In the genomic region with DNA sequence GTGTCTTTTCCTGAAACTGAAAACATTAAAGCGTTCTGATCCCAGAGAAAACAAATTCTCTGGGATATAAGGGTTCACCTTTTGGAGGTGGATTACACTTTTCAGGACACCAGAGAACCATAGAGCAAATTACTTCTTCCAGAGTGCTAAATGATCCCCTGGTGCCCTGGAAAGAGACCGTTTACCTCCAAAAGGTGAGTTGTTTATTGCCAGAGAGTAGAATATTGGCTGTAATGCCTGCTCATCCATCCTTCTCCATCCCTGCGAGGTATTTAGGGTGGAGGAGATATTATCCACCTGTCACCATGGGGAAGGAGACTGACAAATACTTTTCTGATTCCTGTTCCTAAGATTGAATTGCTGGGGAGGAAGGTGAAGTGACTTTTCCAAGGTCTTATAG, we compare ENCODE assay signal across 11 cellular contexts. TPM values are rescaled to one million over a fixed set of nuclear protein-coding genes. Genes with fewer than 3 reads are reported as not detected.
DNase-seq lines count a peak whose midpoint lies in the region; ATAC-seq and TF ChIP-seq lines count a peak whose summit lies in the region.
"Had no signal": no experiment of that assay in that cellular context is flagged by ENCODE, and none has a peak within 500 bp of the region (broad histone marks: within the 10 kb centered on the region; RNA-seq: fewer than 3 reads in every experiment).

No MANE protein-coding gene starts in this region.

- intact Hi-C loops in stomach (cut with DNase I; ENCODE audit: low total_unique reads), result no loop called here

- H3K27me3 ChIP-seq in H9 (ENCODE audit: insufficient read depth, low read length) (no peaks in the 10 kb centered on the region), brain microvascular endothelial cell (replicated peaks) (no peaks in the 10 kb centered on the region), stomach (no peaks in the 10 kb centered on the region)

- H3K27ac Mint-ChIP-seq in H9, result peak overlapping the region in 2 of 3 experiments; percentile 97 to 99

- no peaks in the 10 kb centered on the region for H3K36me3 ChIP-seq in brain microvascular endothelial cell (replicated peaks)
- H3K36me3 ChIP-seq in mesodermal cell (ENCODE audit: control insufficient read depth, insufficient read depth, low read length), result peaks cover 20% of the 10 kb centered on the region
- peaks cover 0 to 8% (median 6%) of the 10 kb centered on the region in 4 donors for H3K36me3 ChIP-seq in stomach
- H3K36me3 ChIP-seq: WERI-Rb-1 had no signal

- H3K14ac ChIP-seq in H9 (ENCODE audit: insufficient read depth, low read length), result no peak overlapping the region

- H2BK5ac ChIP-seq in H9 (ENCODE audit: insufficient read length, low read length), result no peak overlapping the region

- H2AFZ ChIP-seq in H9 (ENCODE audit: low read length), result no peak overlapping the region

- H3K56ac ChIP-seq in H9 (ENCODE audit: insufficient read length, low read depth, low read length), result no peak overlapping the region

- no peak overlapping the region for H4K5ac ChIP-seq in H9 (ENCODE audit: insufficient read length, low read depth, low read length)

- H2AK5ac ChIP-seq in H9 (ENCODE audit: insufficient read length, low read length), result peak overlapping the region; percentile 66

- ATAC-seq in GM21515 (IDR thresholded peaks at IDR 0.05; ENCODE audit: unreplicated experiment), result no peak

- peaks cover 86 to 98% of the 10 kb centered on the region in 2 experiments for H3K4me1 Mint-ChIP-seq in H9

- TF ChIP-seq EP300 in stomach (IDR thresholded peaks at IDR 0.05), result no peak

- H3K18ac ChIP-seq in H9 (ENCODE audit: insufficient read length, low read depth, low read length), result peak overlapping the region; percentile 1

- H3K9me3 ChIP-seq in H9 (ENCODE audit: control insufficient read depth, low read depth, low read length) (no peaks in the 10 kb centered on the region), mesodermal cell (ENCODE audit: control insufficient read depth, low read length) (no peaks in the 10 kb centered on the region), stomach (no peaks in the 10 kb centered on the region)

- peaks cover 3% of the 10 kb centered on the region for H4K20me1 ChIP-seq in H9 (ENCODE audit: control insufficient read depth, insufficient read depth, insufficient read length)

- no peak overlapping the region for H2BK20ac ChIP-seq in H9 (ENCODE audit: low read depth, low read length, poor library complexity, severe bottlenecking)

- peaks cover 7 to 33% (median 29%) of the 10 kb centered on the region in 3 experiments for H3K36me3 Mint-ChIP-seq in H9 (ENCODE audit: insufficient read depth in 1 of 3, low read depth in 3 of 3)

- H4K91ac ChIP-seq in H9 (ENCODE audit: insufficient read length, low read depth, low read length), result no peak overlapping the region

- peak overlapping the region; percentile 42 to 70; a peak in 4 of 5 replicates for H3K4me3 Mint-ChIP-seq in H9

- no peak overlapping the region for H3K4ac ChIP-seq in H9 (ENCODE audit: low read depth, low read length)

- H4K8ac ChIP-seq in H9 (replicated peaks; ENCODE audit: insufficient read length, low read depth, low read length), result no peak overlapping the region

- no peak overlapping the region for H3T11ph ChIP-seq in H9 (ENCODE audit: low read length)

- H3K4me2 ChIP-seq in H9 (ENCODE audit: insufficient read depth, insufficient read length, low read length), result peak overlapping the region; percentile 29

- TF ChIP-seq CTCF in H9 (conservative IDR thresholded peaks at IDR 0.05) (no peak), brain microvascular endothelial cell (IDR thresholded peaks at IDR 0.05; ENCODE audit: low read depth, low read length, missing control alignments) (no peak), stomach (IDR thresholded peaks at IDR 0.05) (no peak)

- WGBS in H9 (ENCODE audit: extremely low coverage, insufficient read length, low lambda C conversion rate), result no CpG with 5 or more reads among the region's 3 CpGs
- WGBS in mesodermal cell (ENCODE audit: insufficient coverage in 2 of 2), 2 experiments, result 70% methylated on average over 2 of the region's 3 CpGs; no CpG with 5 or more reads in 1 of the 2 experiments
- WGBS in stomach, 5 donors, result 41 to 51% (median 47%) methylated on average over 3 of the region's 3 CpGs

- no peaks in the 10 kb centered on the region for H3K27me3 Mint-ChIP-seq in H9 (ENCODE audit: low read depth)

- peaks cover 38% of the 10 kb centered on the region for H3K4me1 ChIP-seq in H9 (ENCODE audit: insufficient read depth, low read length)
- H3K4me1 ChIP-seq in mesodermal cell (ENCODE audit: control insufficient read depth, insufficient read depth, low read length, poor library complexity, severe bottlenecking), result peaks cover 55% of the 10 kb centered on the region
- peaks cover 24 to 89% (median 53%) of the 10 kb centered on the region in 4 donors for H3K4me1 ChIP-seq in stomach

- H3K79me2 ChIP-seq in H9 (ENCODE audit: insufficient read depth, low read length), result peaks cover 35% of the 10 kb centered on the region; the same call in 1 of the 2 replicates

- TF ChIP-seq POLR2A in stomach (IDR thresholded peaks at IDR 0.05), result no peak

- no peak overlapping the region for H3K23ac ChIP-seq in H9 (ENCODE audit: insufficient read length, low read depth, low read length)

- no peaks in the 10 kb centered on the region for H3K23me2 ChIP-seq in H9 (ENCODE audit: insufficient read length, low read depth, low read length, poor library complexity, severe bottlenecking)

- no peaks in the 10 kb centered on the region for H3K9me3 Mint-ChIP-seq in H9

- no peak for DNase-seq in H9
- no peak for DNase-seq in brain microvascular endothelial cell
- no peak for DNase-seq in stomach
- no peak for DNase-seq in NOMO-1 (lab: John Stamatoyannopoulos, UW; ENCODE audit: unreplicated experiment in 2 of 2)
- DNase-seq in UCSD-AML1 (lab: John Stamatoyannopoulos, UW; ENCODE audit: unreplicated experiment), result no peak
- no peak for DNase-seq in DMS 273 treated with DMSO at 0.1 percent for 48 hours (lab: John Stamatoyannopoulos, UW)
- DNase-seq: NCI-H1694, SIG-M5, WERI-Rb-1 had no signal

- H2BK12ac ChIP-seq in H9 (ENCODE audit: insufficient read length, low read depth, low read length), result no peak overlapping the region

- no peak overlapping the region for H2BK120ac ChIP-seq in H9 (ENCODE audit: low read depth, low read length, poor library complexity, severe bottlenecking)

- in situ Hi-C loops in brain microvascular endothelial cell (cut with HindIII; ENCODE audit: low pct_ligation_motif_present, low sequenced_read_pairs), result no loop called here

- H3K27ac ChIP-seq in H9 (ENCODE audit: insufficient read length, low read depth, low read length) (peak overlapping the region; percentile 44), brain microvascular endothelial cell (peak overlapping the region; percentile 69), mesodermal cell (ENCODE audit: low read depth, low read length, severe bottlenecking) (peak overlapping the region; percentile 97), stomach (peak overlapping the region in 4 of 5 donors; percentile 74 to 86 (median 82))
- H3K27ac ChIP-seq: WERI-Rb-1 had no signal

- H3K9ac ChIP-seq in H9 (ENCODE audit: extremely low read depth, insufficient read length, low read length), result no peak overlapping the region

- no peak overlapping the region for H3K4me3 ChIP-seq in brain microvascular endothelial cell (ENCODE audit: low read depth, low read length)
- no peak overlapping the region for H3K4me3 ChIP-seq in mesodermal cell (ENCODE audit: extremely low read depth, insufficient read depth, low read length, poor library complexity, severe bottlenecking)
- H3K4me3 ChIP-seq in stomach, result peak overlapping the region in 1 of 4 donors; percentile 18

- H2BK15ac ChIP-seq in H9 (ENCODE audit: low read depth, low read length), result no peak overlapping the region

- H3K79me1 ChIP-seq in H9 (ENCODE audit: insufficient read depth, low read depth, low read length, poor library complexity, severe bottlenecking), result peaks cover 12% of the 10 kb centered on the region

RNA-seq across cellular contexts. Expression of gene PBX1, which starts 30.4 kb away (rescaled TPM):
- total RNA-seq in H9 (2021) (133 and 142 TPM in 2 replicates), stomach (100 to 1,000 TPM in 1 of 5 donors, 10 to 100 TPM in 4; 11.6 to 113 (median 31.0) TPM)
- polyA plus RNA-seq in mesodermal cell (2013, experiment 1 of 2), result 59.3 TPM
- 56.0 TPM for polyA plus RNA-seq in mesodermal cell (2013, experiment 2 of 2)
- 10 to 100 TPM; 11.0 to 15.6 (median 12.3) TPM for polyA plus RNA-seq in stomach

Comparison
In these comparisons a context has a peak if more than half of its experiments do, and no peak if none do; other contexts are left out.
1. H3K27ac ChIP-seq: peak in every context shown above with its lines; median percentile 97 in mesodermal cell; 82 in stomach; 69 in brain microvascular endothelial cell; 44 in H9.